1 cellular context compared by ENCODE assay signal in the genomic region with DNA sequence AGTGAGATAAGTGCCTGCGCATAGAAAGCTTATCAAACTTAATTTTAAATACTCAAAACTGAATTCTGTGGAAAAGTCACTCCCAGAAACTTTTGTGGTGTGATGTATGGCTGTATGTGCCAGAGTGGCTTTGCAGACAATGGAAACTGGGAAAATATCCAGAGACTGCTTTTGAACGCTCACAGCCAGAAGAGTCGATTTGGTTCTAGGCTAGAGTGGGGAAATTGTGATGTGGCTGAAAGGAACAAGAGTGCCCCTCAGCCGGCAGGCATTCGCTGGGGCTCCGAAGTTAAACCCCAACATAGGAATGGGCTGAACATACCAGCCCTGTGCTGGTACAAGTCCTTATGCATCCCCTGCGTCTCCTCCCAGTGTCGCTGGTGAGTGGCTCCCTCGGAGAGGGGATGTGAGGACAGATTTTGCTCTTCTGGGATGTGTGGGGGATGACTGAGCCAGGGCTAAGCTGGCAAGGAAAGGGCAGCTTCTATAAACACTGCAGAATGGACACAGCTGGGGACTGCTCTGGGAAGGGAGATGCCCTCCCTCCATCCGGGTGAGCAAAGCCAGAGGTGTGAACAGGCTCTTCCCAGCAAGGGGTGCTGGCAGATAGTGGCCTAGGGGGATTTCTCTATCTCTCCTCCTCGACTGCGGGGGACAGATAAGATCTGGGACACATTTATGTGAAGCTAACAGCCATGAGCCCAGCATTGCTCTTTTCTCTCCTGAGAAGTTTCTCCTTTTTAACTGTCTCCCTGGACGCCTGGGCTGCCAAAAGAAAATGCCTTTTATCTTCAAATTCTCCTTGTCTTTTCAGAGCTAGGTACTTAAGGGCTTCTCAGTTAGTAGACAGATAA.
A peak's percentile ranks its signal among the peaks of the same experiment; 100 is the strongest.
TF ChIP-seq lines count a peak whose summit lies in the region.

No MANE protein-coding gene starts in this region.

TF ChIP-seq in SK-N-SH, 30 proteins besides CTCF, POLR2A, EP300 and RAD21:
- TF ChIP-seq RCOR1 (IDR thresholded peaks at IDR 0.05; ENCODE audit: low read length) (peak; percentile 62; the same call in 1 of the 2 replicates), CHD2 (IDR thresholded peaks at IDR 0.05; ENCODE audit: low read length, partially characterized antibody) (peak; percentile 23)
